ENCODE assay signal across 8 cellular contexts in genomic region chr7:44798649-44799275, GRCh38. TPM values are rescaled to one million over a fixed set of nuclear protein-coding genes. Genes with fewer than 3 reads are reported as not detected.
DNase-seq lines count a peak whose midpoint lies in the region; TF ChIP-seq lines count a peak whose summit lies in the region.

No MANE protein-coding gene starts in this region.

- H3K27ac Mint-ChIP-seq in progenitor cell of endocrine pancreas = peak overlapping the region; percentile 74

- peaks cover 13% of the 10 kb centered on the region for H3K4me1 Mint-ChIP-seq in progenitor cell of endocrine pancreas (ENCODE audit: low read depth)

- H3K27ac ChIP-seq in RWPE1 = peak overlapping the region; percentile 99

- CTCF ChIA-PET in RWPE1 (lab: Yijun Ruan, JAX) = interaction anchor here (0.6 to 0.8 kb wide), 4 partner anchors 49 to 991 kb away, joined by 3 to 8 read pairs (median 4); no protein-coding TSS in a partner anchor

- H3K4me3 ChIP-seq in GM08714 (ENCODE audit: low read length) = peak overlapping the region; percentile 94; the same call in 1 of the 2 replicates
- peak overlapping the region; percentile 97 for H3K4me3 ChIP-seq in epithelial cell of esophagus (ENCODE audit: low read length)

- no peak for TF ChIP-seq CTCF in RWPE1 (conservative IDR thresholded peaks at IDR 0.05; ENCODE audit: low read depth)
- no peak for TF ChIP-seq CTCF in epithelial cell of esophagus (IDR thresholded peaks at IDR 0.05; ENCODE audit: insufficient read depth, low read depth, low read length, missing control alignments)
- TF ChIP-seq CTCF in progenitor cell of endocrine pancreas (IDR thresholded peaks at IDR 0.05; ENCODE audit: unreplicated experiment) = no peak

- H3K4me3 Mint-ChIP-seq in progenitor cell of endocrine pancreas (ENCODE audit: low read depth) = peak overlapping the region; percentile 90

- no peaks in the 10 kb centered on the region for H3K9me3 Mint-ChIP-seq in progenitor cell of endocrine pancreas (ENCODE audit: low read depth)

- POLR2A ChIA-PET in RWPE1 (lab: Yijun Ruan, JAX; ENCODE audit: low non-redundant PET) = interaction anchor here (0.8 kb wide), 1 partner anchor 49 kb away, joined by 3 read pairs; no protein-coding TSS in a partner anchor

- DNase-seq in RWPE1 (ENCODE audit: low spot score) (no peak), epithelial cell of esophagus (ENCODE audit: low read depth) (no peak), progenitor cell of endocrine pancreas (ENCODE audit: low spot score, unreplicated experiment) (no peak), SK-N-DZ (ENCODE audit: low spot score) (no peak), NOMO-1 (lab: John Stamatoyannopoulos, UW; ENCODE audit: unreplicated experiment in 2 of 2) (no peak), amniotic stem cell (lab: John Stamatoyannopoulos, UW) (no peak)
- no peak for DNase-seq in NK-92 treated with Interleukin-12 subunit alpha and Interleukin-12 subunit beta, amount 100 ng/mL, for 24 hours (lab: John Stamatoyannopoulos, UW)

- peaks cover 29% of the 10 kb centered on the region for H3K36me3 Mint-ChIP-seq in progenitor cell of endocrine pancreas (ENCODE audit: insufficient read depth)

- no peaks in the 10 kb centered on the region for H3K27me3 Mint-ChIP-seq in progenitor cell of endocrine pancreas

RNA-seq across cellular contexts. Expression of gene PPIA, which starts 2.3 kb away (rescaled TPM):
- total RNA-seq in progenitor cell of endocrine pancreas = 1,323 and 1,353 TPM in 2 replicates
- 6,023 and 7,004 TPM in 2 replicates for polyA plus RNA-seq in SK-N-DZ (2014; cell fraction: cytosol; rRNA removed)
- 2,878 and 3,315 TPM in 2 replicates for polyA plus RNA-seq in SK-N-DZ (2014; cell fraction: nucleus; rRNA removed)

RNA-seq across cellular contexts. Expression of gene H2AZ2, which starts 49.1 kb away (rescaled TPM):
- total RNA-seq in progenitor cell of endocrine pancreas = 220 and 244 TPM in 2 replicates
- 368 and 471 TPM in 2 replicates for polyA plus RNA-seq in SK-N-DZ (2014; cell fraction: cytosol; rRNA removed)
- polyA plus RNA-seq in SK-N-DZ (2014; cell fraction: nucleus; rRNA removed) = 232 and 248 TPM in 2 replicates

RNA-seq across cellular contexts. Expression of gene ZMIZ2, which starts 50.1 kb away (rescaled TPM):
- total RNA-seq in progenitor cell of endocrine pancreas = 217 and 222 TPM in 2 replicates
- polyA plus RNA-seq in SK-N-DZ (2014; cell fraction: cytosol; rRNA removed) = 6.3 and 10.1 TPM in 2 replicates
- polyA plus RNA-seq in SK-N-DZ (2014; cell fraction: nucleus; rRNA removed) = 50.3 and 58.3 TPM in 2 replicates
